15 cellular contexts compared by ENCODE assay signal in genomic region chr12:52305921-52306705, GRCh38. TPM values are rescaled to one million over a fixed set of nuclear protein-coding genes. Genes with fewer than 3 reads are reported as not detected.
DNase-seq lines count a peak whose midpoint lies in the region; ATAC-seq, FAIRE-seq and TF ChIP-seq lines count a peak whose summit lies in the region.
"Had no signal": no experiment of that assay in that cellular context is flagged by ENCODE, and none has a peak within 500 bp of the region (broad histone marks: within the 10 kb centered on the region; RNA-seq: fewer than 3 reads in every experiment).

No MANE protein-coding gene starts in this region.

- ATAC-seq in GM18909 (IDR thresholded peaks at IDR 0.05; ENCODE audit: poor library complexity, unreplicated experiment): no peak

- peak; percentile 23 to 27; a peak in 2 of 4 replicates for TF ChIP-seq RAD21 in H1 (IDR thresholded peaks at IDR 0.05 in 1 of 2, conservative IDR thresholded peaks at IDR 0.05 in 1 of 2; ENCODE audit: low read depth in 2 of 2, low read length in 2 of 2)

- no peak overlapping the region for H2AFZ ChIP-seq in H1 (ENCODE audit: low read length)

- FAIRE-seq in H1 (lab: Jason Lieb, UNC) (no peak), frontal cortex (lab: Jason Lieb, UNC) (no peak)

- TF ChIP-seq CTCF in NB4 (IDR thresholded peaks at IDR 0.05; ENCODE audit: low read depth, low read length) (peak; percentile 43), H1 (IDR thresholded peaks at IDR 0.05; ENCODE audit: control extremely low read depth in 1 of 3, insufficient read depth in 1 of 3, low read depth in 1 of 3, low read length in 3 of 3) (peak in 2 of 3 experiments; percentile 13 to 51; a peak in 3 of 4 replicates)

- no peak for TF ChIP-seq POLR2A in NB4 (IDR thresholded peaks at IDR 0.05; ENCODE audit: extremely low read depth, insufficient read length)
- no peak for TF ChIP-seq POLR2A in H1 (IDR thresholded peaks at IDR 0.05; ENCODE audit: control extremely low read depth in 1 of 2, low read depth in 2 of 2, low read length in 2 of 2)

- no peak overlapping the region for H3K23ac ChIP-seq in H1 (ENCODE audit: insufficient read length)

- H3K23me2 ChIP-seq in H1 (ENCODE audit: low read depth, low read length): peaks cover 11% of the 10 kb centered on the region; the same call in 1 of the 2 replicates

- 67% methylated on average over 8 of the region's 11 CpGs; no CpG with 5 or more reads in 1 of the 2 experiments for WGBS in H1 (ENCODE audit: extremely low coverage in 1 of 2, insufficient coverage in 1 of 2, insufficient read length in 1 of 2, insufficient replicate concordance in 2 of 2, low coverage in 1 of 2, low lambda C conversion rate in 2 of 2, missing lambda C conversion rate in 1 of 2), 2 experiments

- H3K14ac ChIP-seq in H1 (ENCODE audit: insufficient read length): no peak overlapping the region

- POLR2A ChIA-PET in H1 (lab: Charles Lee; ENCODE audit: partially characterized antibody): no interaction called here

- no peak overlapping the region for H3K56ac ChIP-seq in H1 (replicated peaks; ENCODE audit: insufficient read length, low read depth, low read length)

- no peak overlapping the region for H4K8ac ChIP-seq in H1 (ENCODE audit: extremely low read depth, insufficient read depth, low read length)

- no peaks in the 10 kb centered on the region for H3K79me1 ChIP-seq in H1 (ENCODE audit: low read depth, low read length)

- no peak overlapping the region for H2BK120ac ChIP-seq in H1 (replicated peaks; ENCODE audit: low read depth, low read length)

- H4K5ac ChIP-seq in H1 (ENCODE audit: insufficient read length, low read depth, low read length): no peak overlapping the region

- H2BK12ac ChIP-seq in H1 (ENCODE audit: low read depth, low read length): no peak overlapping the region

- H2BK15ac ChIP-seq in H1 (ENCODE audit: low read length): 0 out of 2 replicates have a peak overlapping the region, but pooled peaks have one; percentile 37

- no peaks in the 10 kb centered on the region for H4K20me1 ChIP-seq in H1 (replicated peaks in 1 of 2; ENCODE audit: control insufficient read depth in 1 of 2, insufficient read depth in 2 of 2, low read length in 2 of 2)

- no peak overlapping the region for H2BK20ac ChIP-seq in H1 (ENCODE audit: low read length)

- TF ChIP-seq EP300 in H1 (IDR thresholded peaks at IDR 0.05; ENCODE audit: borderline replicate concordance in 1 of 2, low read depth in 2 of 2, low read length in 2 of 2): no peak

- H3K4me3 ChIP-seq in NB4 (ENCODE audit: low read depth, low read length) (no peak overlapping the region), H1 (ENCODE audit: extremely low read depth in 1 of 4, insufficient read depth in 2 of 4, low read depth in 3 of 4, low read length in 4 of 4) (no peak overlapping the region)
- H3K4me3 ChIP-seq: breast epithelium had no signal

- no peak overlapping the region for H3K27ac ChIP-seq in H1 (ENCODE audit: low read depth, low read length)
- H3K27ac ChIP-seq: breast epithelium had no signal

- H3K4me1 ChIP-seq in H1 (replicated peaks in 1 of 4; ENCODE audit: control insufficient read depth in 3 of 4, insufficient read depth in 4 of 4, low read length in 3 of 4): peaks cover 0 to 4% (median 0%) of the 10 kb centered on the region in 4 experiments; a peak in 1 of 7 replicates
- H3K4me1 ChIP-seq: breast epithelium had no signal

- intact Hi-C loops in posterior vena cava (cut with DNase I): no loop called here

- H3K18ac ChIP-seq in H1 (ENCODE audit: extremely low read depth, low read length): no peak overlapping the region

- H4K91ac ChIP-seq in H1 (replicated peaks; ENCODE audit: insufficient read length, low read length): no peak overlapping the region

- peaks cover 21 to 43% (median 36%) of the 10 kb centered on the region in 4 experiments for H3K27me3 ChIP-seq in H1 (replicated peaks in 1 of 4; ENCODE audit: control insufficient read depth in 3 of 4, extremely low read depth in 1 of 4, insufficient read depth in 3 of 4, low read length in 3 of 4)
- H3K27me3 ChIP-seq: breast epithelium had no signal

- no peak overlapping the region for H3K4ac ChIP-seq in H1 (replicated peaks; ENCODE audit: insufficient read length, low read depth, low read length)

- CTCF ChIA-PET in H1 (lab: Charles Lee; ENCODE audit: partially characterized antibody): interaction anchor here (0.9 to 13.1 kb wide), 37 partner anchors 12 to 574 kb away, joined by 3 to 353 read pairs (median 4); partner anchors contain the start of genes KRT83 and KRT86

- no peaks in the 10 kb centered on the region for H3K36me3 ChIP-seq in H1 (ENCODE audit: control insufficient read depth in 2 of 4, insufficient read depth in 4 of 4, low read length in 3 of 4)
- H3K36me3 ChIP-seq: breast epithelium had no signal

- no peak overlapping the region for H2AK5ac ChIP-seq in H1 (ENCODE audit: low read depth, low read length)

- no peak overlapping the region for H3K4me2 ChIP-seq in H1 (ENCODE audit: insufficient read depth in 1 of 2, low read depth in 2 of 2, low read length in 2 of 2)

- DNase-seq in DMS 273 (lab: John Stamatoyannopoulos, UW; ENCODE audit: unreplicated experiment): peak; percentile 5
- DNase-seq in DMS 273 treated with DMSO at 0.1 percent for 48 hours (lab: John Stamatoyannopoulos, UW): no peak
- DNase-seq in NB4 (ENCODE audit: low read depth): peak; percentile 31
- DNase-seq in H1 (ENCODE audit: low read depth in 1 of 2, low spot score in 2 of 2): no peak
- DNase-seq in posterior vena cava (ENCODE audit: low spot score): peak; percentile 30
- no peak for DNase-seq in frontal cortex (ENCODE audit: low spot score in 2 of 2)
- DNase-seq in C1 segment of cervical spinal cord (lab: John Stamatoyannopoulos, UW): no peak
- DNase-seq: 8988T; activated T-cell treated with anti-CD3 and anti-CD28 coated beads, Interleukin-2, amount 50 U/mL, for 1 hour; NCI-H146; retina had no signal

- H3K9ac ChIP-seq in H1 (replicated peaks in 1 of 4; ENCODE audit: extremely low read depth in 1 of 4, low read depth in 3 of 4, low read length in 3 of 4): no peak overlapping the region

- no peak overlapping the region for H2BK5ac ChIP-seq in H1 (ENCODE audit: low read depth, low read length)

- H3K79me2 ChIP-seq in H1 (ENCODE audit: control insufficient read depth in 1 of 2, insufficient read depth in 2 of 2, low read length in 2 of 2): no peaks in the 10 kb centered on the region

- H3K9me3 ChIP-seq in H1 (ENCODE audit: insufficient read depth in 2 of 2, low read depth in 1 of 2, low read length in 1 of 2): no peaks in the 10 kb centered on the region
- H3K9me3 ChIP-seq: breast epithelium had no signal

TF ChIP-seq in H1, 55 proteins besides CTCF, POLR2A, EP300 and RAD21:
- TF ChIP-seq CBX5 (IDR thresholded peaks at IDR 0.05; ENCODE audit: low read depth, low read length) (no peak), SRF (IDR thresholded peaks at IDR 0.05; ENCODE audit: low read depth, low read length) (no peak), KDM5A (IDR thresholded peaks at IDR 0.05; ENCODE audit: low read length) (no peak), PHF8 (conservative IDR thresholded peaks at IDR 0.05; ENCODE audit: low read depth, low read length) (no peak), YY1 (IDR thresholded peaks at IDR 0.05; ENCODE audit: low read depth, low read length) (no peak)
TF ChIP-seq in H1: peak in this region for 0.

RNA-seq across cellular contexts. Expression of gene KRT81, which starts 14.8 kb away (rescaled TPM):
- not detected in 2 replicates for total RNA-seq in H1 (2021; fragmentation: NEBNext Ultra II Directional; extraction: Animal tissue kit (Norgen Biotek cat#: 25700))
- not detected in 2 replicates for polyA plus RNA-seq in H1 (2011; rRNA removed)
- polyA plus RNA-seq in H1 (2011; cell fraction: cytosol; rRNA removed): not detected
- 0.09 TPM for polyA plus RNA-seq in H1 (2011; cell fraction: nucleus; rRNA removed)
- polyA plus RNA-seq in H1 (2012, experiment 1 of 2): not detected in 4 replicates
- polyA plus RNA-seq in H1 (2012, experiment 2 of 2): not detected
- polyA plus RNA-seq in H1 (2013, experiment 1 of 2): not detected
- not detected for polyA plus RNA-seq in H1 (2013, experiment 2 of 2)
- polyA minus RNA-seq in H1 (2011; rRNA and poly(A)+ RNA removed): not detected in 2 replicates
- not detected for polyA minus RNA-seq in H1 (2011; cell fraction: cytosol; rRNA and poly(A)+ RNA removed)
- polyA minus RNA-seq in H1 (2011; cell fraction: nucleus; rRNA and poly(A)+ RNA removed): not detected
- not detected for total RNA-seq in posterior vena cava
- total RNA-seq in frontal cortex: not detected
- total RNA-seq: urinary bladder had no signal
- polyA plus RNA-seq: urinary bladder had no signal

RNA-seq across cellular contexts. Expression of gene KRT83, which starts 15.1 kb away (rescaled TPM):
- total RNA-seq in H1 (2021; fragmentation: NEBNext Ultra II Directional; extraction: Animal tissue kit (Norgen Biotek cat#: 25700)): not detected in 2 replicates
- polyA plus RNA-seq in H1 (2011; rRNA removed): not detected in 2 replicates
- polyA plus RNA-seq in H1 (2011; cell fraction: cytosol; rRNA removed): not detected
- polyA plus RNA-seq in H1 (2011; cell fraction: nucleus; rRNA removed): not detected
- polyA plus RNA-seq in H1 (2012, experiment 1 of 2): not detected in 4 replicates
- not detected for polyA plus RNA-seq in H1 (2012, experiment 2 of 2)
- polyA plus RNA-seq in H1 (2013, experiment 1 of 2): not detected
- polyA plus RNA-seq in H1 (2013, experiment 2 of 2): not detected
- not detected in 2 replicates for polyA minus RNA-seq in H1 (2011; rRNA and poly(A)+ RNA removed)
- not detected for polyA minus RNA-seq in H1 (2011; cell fraction: cytosol; rRNA and poly(A)+ RNA removed)
- polyA minus RNA-seq in H1 (2011; cell fraction: nucleus; rRNA and poly(A)+ RNA removed): not detected
- not detected for total RNA-seq in posterior vena cava
- total RNA-seq in frontal cortex: not detected
- total RNA-seq: T-helper 2 cell treated with Interferon-gamma antibody and Interleukin-4, amounts not matched to agents 100 ng/mL and 5 ng/mL, for 36 hours; urinary bladder had no signal
- polyA plus RNA-seq: urinary bladder had no signal

RNA-seq across cellular contexts. Expression of gene KRT86, which starts 31.7 kb away (rescaled TPM):
- 0.15 TPM in 1 of 2 replicates, not detected in the other for total RNA-seq in H1 (2021; fragmentation: NEBNext Ultra II Directional; extraction: Animal tissue kit (Norgen Biotek cat#: 25700))
- polyA plus RNA-seq in H1 (2011; rRNA removed): 0.09 and 0.12 TPM in 2 replicates
- not detected for polyA plus RNA-seq in H1 (2011; cell fraction: cytosol; rRNA removed)
- polyA plus RNA-seq in H1 (2011; cell fraction: nucleus; rRNA removed): 0.14 TPM
- polyA plus RNA-seq in H1 (2012, experiment 1 of 2): not detected in 4 replicates
- not detected for polyA plus RNA-seq in H1 (2012, experiment 2 of 2)
- 0.06 TPM for polyA plus RNA-seq in H1 (2013, experiment 1 of 2)
- polyA plus RNA-seq in H1 (2013, experiment 2 of 2): 0.09 TPM
- polyA minus RNA-seq in H1 (2011; rRNA and poly(A)+ RNA removed): not detected in 2 replicates
- polyA minus RNA-seq in H1 (2011; cell fraction: cytosol; rRNA and poly(A)+ RNA removed): not detected
- polyA minus RNA-seq in H1 (2011; cell fraction: nucleus; rRNA and poly(A)+ RNA removed): not detected
- total RNA-seq in posterior vena cava: not detected
- total RNA-seq in frontal cortex: under 0.01 TPM
- total RNA-seq: urinary bladder had no signal

Comparison
In these comparisons a context has a peak if more than half of its experiments do, and no peak if none do; other contexts are left out.
1. DNase-seq: peak in DMS 273 (single experiment), NB4 (single experiment) and posterior vena cava (single experiment); none in DMS 273 treated with DMSO at 0.1 percent for 48 hours (single experiment), H1 (0 of 2), frontal cortex (0 of 2) and C1 segment of cervical spinal cord (0 of 14).